In genomic region chr20:36465109-36466080, GRCh38 we compare ENCODE assay signal across 1 cellular context.
TF ChIP-seq lines count a peak whose summit lies in the region.

No MANE protein-coding gene starts in this region.

TF ChIP-seq in GM12878, 131 proteins besides CTCF, POLR2A, EP300 and RAD21 (continued from another document):
- TF ChIP-seq CUX1 (IDR thresholded peaks at IDR 0.05; ENCODE audit: insufficient replicate concordance, low read depth, low read length) (no peak), NFXL1 (IDR thresholded peaks at IDR 0.05; ENCODE audit: borderline replicate concordance) (no peak)
